ENCODE assay signal across 31 cellular contexts in the genomic region with DNA sequence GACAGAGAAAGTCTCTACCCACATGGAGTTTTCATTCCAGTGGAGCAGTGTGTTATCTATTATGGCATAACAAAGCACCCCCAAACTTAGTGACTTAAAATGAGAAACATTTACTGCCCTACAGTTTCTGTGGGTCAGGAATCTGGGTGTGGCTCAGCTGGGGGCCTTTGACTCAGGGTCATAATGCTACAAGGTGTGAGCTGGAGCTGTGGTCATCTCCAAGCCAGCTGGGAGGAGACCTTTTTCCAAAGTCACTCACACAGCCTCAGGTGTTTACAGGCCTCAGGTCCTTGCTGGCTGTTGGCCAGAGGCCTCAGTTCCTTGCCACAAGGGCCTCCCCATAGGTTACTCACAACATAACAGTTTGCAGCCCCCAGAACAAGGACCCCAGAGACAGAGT.
A peak's percentile ranks its signal among the peaks of the same experiment; 100 is the strongest.
DNase-seq lines count a peak whose midpoint lies in the region; ATAC-seq and TF ChIP-seq lines count a peak whose summit lies in the region.
"Had no signal": no experiment of that assay in that cellular context is flagged by ENCODE, and none has a peak within 500 bp of the region (broad histone marks: within the 10 kb centered on the region; RNA-seq: fewer than 3 reads in every experiment).

No MANE protein-coding gene starts in this region.

- TF ChIP-seq POLR2A in stomach (IDR thresholded peaks at IDR 0.05) = no peak

- H3K36me3 ChIP-seq in RWPE2 (ENCODE audit: low read depth) (no peaks in the 10 kb centered on the region), stomach (no peaks in the 10 kb centered on the region)
- H3K36me3 ChIP-seq: esophagus muscularis mucosa, MG63, pancreas, uterus had no signal

- H3K9me3 ChIP-seq in RWPE2 (ENCODE audit: severe bottlenecking) = no peaks in the 10 kb centered on the region
- H3K9me3 ChIP-seq in stomach = peaks cover 0 to 3% (median 0%) of the 10 kb centered on the region in 4 donors
- H3K9me3 ChIP-seq: Caco-2, esophagus muscularis mucosa, pancreas, uterus had no signal

- ATAC-seq in RWPE2 (ENCODE audit: low read depth) (no peak), HG02798 (IDR thresholded peaks at IDR 0.05; ENCODE audit: poor library complexity, unreplicated experiment) (no peak)
- ATAC-seq: activated T-cell treated with anti-CD3 and anti-CD28 coated beads, Interleukin-2, amount 50 U/mL, for 72 hours; K562; left colon had no signal

- TF ChIP-seq CTCF in RWPE2 (IDR thresholded peaks at IDR 0.05; ENCODE audit: poor library complexity, severe bottlenecking) = no peak
- no peak for TF ChIP-seq CTCF in stomach (IDR thresholded peaks at IDR 0.05)

- intact Hi-C loops in stomach (cut with DNase I; ENCODE audit: low total_unique reads) = no loop called here

- H3K27ac ChIP-seq in RWPE2 (ENCODE audit: poor library complexity, severe bottlenecking) (peak overlapping the region; percentile 16), stomach (peak overlapping the region in 1 of 5 donors; percentile 32)
- H3K27ac ChIP-seq: C4-2B, esophagus muscularis mucosa, foreskin keratinocyte, SK-N-MC had no signal

- no peak for TF ChIP-seq EP300 in stomach (IDR thresholded peaks at IDR 0.05)

- peak; percentile 58 for DNase-seq in ELR (ENCODE audit: low read depth)
- no peak for DNase-seq in RWPE2 (ENCODE audit: low spot score)
- peak; percentile 88 for DNase-seq in kidney tubule cell (ENCODE audit: low spot score)
- DNase-seq in stomach = peak; percentile 26
- no peak for DNase-seq in activated naive CD4-positive, alpha-beta T cell (lab: John Stamatoyannopoulos, UW)
- DNase-seq in activated gamma-delta T cell (lab: John Stamatoyannopoulos, UW) = no peak
- DNase-seq: activated CD4-positive, alpha-beta T cell treated with anti-CD3 and anti-CD28 coated beads, Interleukin-2, amount 50 U/mL, for 4 hours; activated naive CD4-positive, alpha-beta T cell treated with Interleukin-2 at 50 U/mL for 16 hours; activated T-cell treated with anti-CD3 and anti-CD28 coated beads, Interleukin-2, amount 50 U/mL, for 72 hours; Caco-2; endodermal cell; GF-D8; GOT3; hippocampal formation; left colon; NCI-H1105; NCI-H187 treated with DMSO at 0.1 percent for 48 hours; NCI-H2171; NCI-H524; OCI-M1; stimulated activated CD4-positive, alpha-beta T cell treated with anti-CD3 and anti-CD28 coated beads, Interleukin-1b, Interleukin-23, amount 100 ng/mL, for 48 hours; stimulated activated naive CD4-positive, alpha-beta T cell treated with Interleukin-2 at 50 U/mL for 16 hours; uterus had no signal

- H3K4me1 ChIP-seq in RWPE2 (ENCODE audit: insufficient read depth, poor library complexity, severe bottlenecking) (peaks cover 27% of the 10 kb centered on the region), stomach (peaks cover 0 to 11% (median 3%) of the 10 kb centered on the region in 4 donors)
- H3K4me1 ChIP-seq: uterus had no signal

- H3K27me3 ChIP-seq in RWPE2 (ENCODE audit: insufficient read depth, poor library complexity, severe bottlenecking) (no peaks in the 10 kb centered on the region), stomach (no peaks in the 10 kb centered on the region)
- H3K27me3 ChIP-seq: esophagus muscularis mucosa, foreskin keratinocyte, MG63, pancreas, uterus had no signal

- no peak overlapping the region for H3K4me3 ChIP-seq in RWPE2 (ENCODE audit: severe bottlenecking)
- no peak overlapping the region for H3K4me3 ChIP-seq in stomach
- H3K4me3 ChIP-seq: esophagus muscularis mucosa, K562, MG63, pancreas, SK-N-MC, uterus had no signal

Comparison
In these comparisons a context has a peak if more than half of its experiments do, and no peak if none do; other contexts are left out.
1. DNase-seq: peak in ELR (single experiment), kidney tubule cell (single experiment) and stomach (single experiment); none in RWPE2 (single experiment), activated naive CD4-positive, alpha-beta T cell (0 of 4) and activated gamma-delta T cell (single experiment).